In genomic region chr14:100213956-100214767, GRCh38 we compare ENCODE assay signal across 8 cellular contexts. TPM values are rescaled to one million over a fixed set of nuclear protein-coding genes. Genes with fewer than 3 reads are reported as not detected.
A peak's percentile ranks its signal among the peaks of the same experiment; 100 is the strongest.
DNase-seq lines count a peak whose midpoint lies in the region; ATAC-seq and TF ChIP-seq lines count a peak whose summit lies in the region.

No MANE protein-coding gene starts in this region.

- no peak for TF ChIP-seq CTCF in choroid plexus epithelial cell (conservative IDR thresholded peaks at IDR 0.05; ENCODE audit: low read depth, low read length)

- peak; percentile 96 for ATAC-seq in HG03354 (IDR thresholded peaks at IDR 0.05; ENCODE audit: poor library complexity, severe bottlenecking, unreplicated experiment)
- ATAC-seq in left lobe of liver: peak; percentile 96

- TF ChIP-seq POLR2A in GM19193 (IDR thresholded peaks at IDR 0.05; ENCODE audit: extremely low read depth, insufficient read depth, insufficient read length): peak; percentile 90

- DNase-seq in AML-193 (lab: John Stamatoyannopoulos, UW): peak; percentile 73 to 79
- peak; percentile 66 to 84 for DNase-seq in NCI-H446 (lab: John Stamatoyannopoulos, UW)
- DNase-seq in activated CD4-positive, alpha-beta T cell treated with anti-CD3 and anti-CD28 coated beads for 24 hours (ENCODE audit: low read depth in 2 of 2): peak; percentile 92 to 93
- DNase-seq in choroid plexus epithelial cell (ENCODE audit: low read depth): peak; percentile 68
- peak; percentile 94 for DNase-seq in left lobe of liver (ENCODE audit: low spot score)
- DNase-seq in stimulated activated CD4-positive, alpha-beta T cell treated with anti-CD3 and anti-CD28 coated beads, Interleukin-2, amount 100 ng/mL, for 48 hours: peak; percentile 88 to 92

- H3K4me3 ChIP-seq in choroid plexus epithelial cell (ENCODE audit: low read depth, low read length): peak overlapping the region; percentile 81

RNA-seq across cellular contexts. Expression of gene YY1, which starts 24.8 kb away (rescaled TPM):
- total RNA-seq in left lobe of liver: 34.2 TPM

RNA-seq across cellular contexts. Expression of gene DEGS2, which starts 54.7 kb away (rescaled TPM):
- total RNA-seq in left lobe of liver: 0.93 TPM

Comparison
In these comparisons a context has a peak if more than half of its experiments do, and no peak if none do; other contexts are left out.
1. Peak in every context shown above with its lines: DNase-seq, ATAC-seq and H3K4me3 ChIP-seq.